ENCODE assay signal across 3 cellular contexts in the genomic region with DNA sequence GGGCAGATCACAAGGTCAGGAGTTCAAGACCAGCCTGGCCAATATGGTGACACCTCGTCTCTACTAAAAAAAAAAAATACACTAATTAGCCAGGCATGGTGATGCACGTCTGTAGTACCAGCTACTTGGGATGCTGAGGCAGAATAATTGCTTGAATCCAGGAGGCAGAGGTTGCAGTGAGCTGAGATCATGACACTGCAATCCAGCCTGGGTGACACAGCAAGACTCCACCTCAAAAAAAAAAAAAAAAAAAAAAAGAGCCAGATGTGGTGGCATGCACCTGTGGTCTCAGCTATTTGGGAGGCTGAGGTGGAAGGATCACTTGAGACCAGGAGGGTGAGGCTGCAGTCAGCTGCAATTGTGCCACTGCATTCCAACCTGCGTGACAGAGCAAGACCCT. TPM values are rescaled to one million over a fixed set of nuclear protein-coding genes. Genes with fewer than 3 reads are reported as not detected.
DNase-seq lines count a peak whose midpoint lies in the region; ATAC-seq, FAIRE-seq and TF ChIP-seq lines count a peak whose summit lies in the region.
"Not testable (repeated sequence)": the region's sequence is repeated elsewhere in the genome, so short reads cannot be mapped to it uniquely, and the experiment has no call there.

No MANE protein-coding gene starts in this region.

- H3K4me3 ChIP-seq in HEK293 (ENCODE audit: low read depth, low read length); K562; H1 (ENCODE audit: extremely low read depth in 1 of 4, insufficient read depth in 2 of 4, low read depth in 3 of 4, low read length in 4 of 4): not testable (repeated sequence)

- not testable (repeated sequence) for DNase-seq in K562 (ENCODE audit: extremely low read depth in 1 of 4, low spot score in 3 of 4); H1 (ENCODE audit: low read depth in 1 of 2, low spot score in 2 of 2)

- TF ChIP-seq CTCF in HEK293 (tag by site-specific recombination; IDR thresholded peaks at IDR 0.05); K562 (IDR thresholded peaks at IDR 0.05 in 2 of 3, conservative IDR thresholded peaks at IDR 0.05 in 1 of 3; ENCODE audit: insufficient read depth in 2 of 3, low read depth in 1 of 3, low read length in 3 of 3); H1 (IDR thresholded peaks at IDR 0.05; ENCODE audit: control extremely low read depth in 1 of 3, insufficient read depth in 1 of 3, low read depth in 1 of 3, low read length in 3 of 3): not testable (repeated sequence)

- H2AK5ac ChIP-seq in H1 (ENCODE audit: low read depth, low read length), result not testable (repeated sequence)

- not testable (repeated sequence) for H4K8ac ChIP-seq in H1 (ENCODE audit: extremely low read depth, insufficient read depth, low read length)

- BruUV-seq in K562 (replicated peaks; lab: Mats Ljungman, UMichigan), result not testable (repeated sequence)

- not testable (repeated sequence) for H3K56ac ChIP-seq in H1 (replicated peaks; ENCODE audit: insufficient read length, low read depth, low read length)

- H3K14ac ChIP-seq in H1 (ENCODE audit: insufficient read length), result not testable (repeated sequence)

- H4K91ac ChIP-seq in H1 (replicated peaks; ENCODE audit: insufficient read length, low read length), result not testable (repeated sequence)

- H3K9me3 ChIP-seq in HEK293 (ENCODE audit: control insufficient read depth, insufficient read depth, low read depth, low read length); K562 (replicated peaks; ENCODE audit: control insufficient read depth, insufficient read depth, low read depth, low read length); H1 (ENCODE audit: insufficient read depth in 2 of 2, low read depth in 1 of 2, low read length in 1 of 2): not testable (repeated sequence)

- not testable (repeated sequence) for TF ChIP-seq POLR2A in K562 (conservative IDR thresholded peaks at IDR 0.05); H1 (IDR thresholded peaks at IDR 0.05; ENCODE audit: control extremely low read depth in 1 of 2, low read depth in 2 of 2, low read length in 2 of 2)

- not testable (repeated sequence) for H3K79me1 ChIP-seq in H1 (ENCODE audit: low read depth, low read length)

- 4% methylated on average over 2 of the region's 3 CpGs for WGBS in K562 (ENCODE audit: insufficient coverage, low coverage, missing lambda C conversion rate)
- 94% methylated on average over 2 of the region's 3 CpGs; no CpG with 5 or more reads in 1 of the 2 experiments for WGBS in H1 (ENCODE audit: extremely low coverage in 1 of 2, insufficient coverage in 1 of 2, insufficient read length in 1 of 2, insufficient replicate concordance in 2 of 2, low coverage in 1 of 2, low lambda C conversion rate in 2 of 2, missing lambda C conversion rate in 1 of 2), 2 experiments

- H3K9ac ChIP-seq in K562 (ENCODE audit: insufficient read depth in 1 of 2, low read depth in 2 of 2, low read length in 2 of 2); H1 (replicated peaks in 1 of 4; ENCODE audit: extremely low read depth in 1 of 4, low read depth in 3 of 4, low read length in 3 of 4): not testable (repeated sequence)

- not testable (repeated sequence) for H2BK12ac ChIP-seq in H1 (ENCODE audit: low read depth, low read length)

- not testable (repeated sequence) for H3K79me2 ChIP-seq in K562 (ENCODE audit: control insufficient read depth, insufficient read depth, low read length); H1 (ENCODE audit: control insufficient read depth in 1 of 2, insufficient read depth in 2 of 2, low read length in 2 of 2)

- H3K36me3 ChIP-seq in HEK293 (ENCODE audit: control insufficient read depth in 2 of 2, insufficient read depth in 1 of 2, low read length in 2 of 2); K562 (ENCODE audit: control insufficient read depth, insufficient read depth, low read length); H1 (ENCODE audit: control insufficient read depth in 2 of 4, insufficient read depth in 4 of 4, low read length in 3 of 4): not testable (repeated sequence)

- intact Hi-C loops in K562 (cut with micrococcal nuclease), result not testable (repeated sequence)

- POLR2A ChIA-PET in HEK293 (lab: Yijun Ruan, JAX); K562 (lab: Yijun Ruan, JAX): not testable (repeated sequence)
- POLR2A ChIA-PET in H1 (lab: Charles Lee; ENCODE audit: partially characterized antibody), result interaction anchor here (0.7 kb wide), 1 partner anchor 600 kb away, joined by 3 read pairs; no protein-coding TSS in a partner anchor

- CTCF ChIA-PET in HEK293 (lab: Yijun Ruan, JAX); K562 (lab: Yijun Ruan, JAX; ENCODE audit: low intra/inter-chr PET ratio): not testable (repeated sequence)
- CTCF ChIA-PET in H1 (lab: Charles Lee; ENCODE audit: partially characterized antibody), result interaction anchor here (0.6 to 2.1 kb wide), 3 partner anchors 21 to 698 kb away, joined by 3 to 5 read pairs (median 4); no protein-coding TSS in a partner anchor

- not testable (repeated sequence) for FAIRE-seq in K562 (lab: Jason Lieb, UNC); H1 (lab: Jason Lieb, UNC)

- not testable (repeated sequence) for H4K5ac ChIP-seq in H1 (ENCODE audit: insufficient read length, low read depth, low read length)

- not testable (repeated sequence) for TF ChIP-seq EP300 in K562 (IDR thresholded peaks at IDR 0.05; ENCODE audit: low read length); H1 (IDR thresholded peaks at IDR 0.05; ENCODE audit: borderline replicate concordance in 1 of 2, low read depth in 2 of 2, low read length in 2 of 2)

- not testable (repeated sequence) for ATAC-seq in K562

- H3K4me1 ChIP-seq in HEK293 (ENCODE audit: control insufficient read depth, insufficient read depth, low read length); K562 (replicated peaks in 1 of 2; ENCODE audit: control insufficient read depth in 2 of 2, insufficient read depth in 2 of 2, low read length in 2 of 2); H1 (replicated peaks in 1 of 4; ENCODE audit: control insufficient read depth in 3 of 4, insufficient read depth in 4 of 4, low read length in 3 of 4): not testable (repeated sequence)

- H3K18ac ChIP-seq in H1 (ENCODE audit: extremely low read depth, low read length), result not testable (repeated sequence)

- H4K20me1 ChIP-seq in K562 (replicated peaks; ENCODE audit: control insufficient read depth, insufficient read depth, low read length); H1 (replicated peaks in 1 of 2; ENCODE audit: control insufficient read depth in 1 of 2, insufficient read depth in 2 of 2, low read length in 2 of 2): not testable (repeated sequence)

- peaks cover 21 to 35% of the 10 kb centered on the region in 2 experiments for H3K27me3 ChIP-seq in K562 (ENCODE audit: control insufficient read depth in 2 of 2, insufficient read depth in 2 of 2, low read length in 2 of 2)
- H3K27me3 ChIP-seq in H1 (replicated peaks in 1 of 4; ENCODE audit: control insufficient read depth in 3 of 4, extremely low read depth in 1 of 4, insufficient read depth in 3 of 4, low read length in 3 of 4), result not testable (repeated sequence)

- H2BK120ac ChIP-seq in H1 (replicated peaks; ENCODE audit: low read depth, low read length), result not testable (repeated sequence)

- not testable (repeated sequence) for H2AFZ ChIP-seq in K562 (ENCODE audit: low read depth, low read length); H1 (ENCODE audit: low read length)

- H3K23ac ChIP-seq in H1 (ENCODE audit: insufficient read length), result not testable (repeated sequence)

- H3K9me1 ChIP-seq in K562 (ENCODE audit: control insufficient read depth, insufficient read depth, low read length), result not testable (repeated sequence)

- H2BK20ac ChIP-seq in H1 (ENCODE audit: low read length), result not testable (repeated sequence)

- H3K27ac ChIP-seq in HEK293 (ENCODE audit: extremely low read depth, low read depth, low read length); K562 (ENCODE audit: extremely low read depth, low read depth, low read length); H1 (ENCODE audit: low read depth, low read length): not testable (repeated sequence)

- H2BK5ac ChIP-seq in H1 (ENCODE audit: low read depth, low read length), result not testable (repeated sequence)

- not testable (repeated sequence) for H2BK15ac ChIP-seq in H1 (ENCODE audit: low read length)

- H3K4ac ChIP-seq in H1 (replicated peaks; ENCODE audit: insufficient read length, low read depth, low read length), result not testable (repeated sequence)

- TF ChIP-seq RAD21 in K562 (CRISPR knock-in tag; conservative IDR thresholded peaks at IDR 0.05 in 1 of 2, IDR thresholded peaks at IDR 0.05 in 1 of 2); H1 (IDR thresholded peaks at IDR 0.05 in 1 of 2, conservative IDR thresholded peaks at IDR 0.05 in 1 of 2; ENCODE audit: low read depth in 2 of 2, low read length in 2 of 2): not testable (repeated sequence)

- in situ Hi-C loops in K562 (cut with MboI), result not testable (repeated sequence)

- not testable (repeated sequence) for H3K4me2 ChIP-seq in K562 (ENCODE audit: insufficient read depth, low read length); H1 (ENCODE audit: insufficient read depth in 1 of 2, low read depth in 2 of 2, low read length in 2 of 2)

- H3K23me2 ChIP-seq in H1 (ENCODE audit: low read depth, low read length), result not testable (repeated sequence)

RNA-seq across cellular contexts. Expression of gene FAM161A, which starts 40.5 kb away (rescaled TPM):
- total RNA-seq in K562 (2011; cell fraction: chromatin; rRNA removed; ENCODE audit: low replicate concordance), result 0.53 and 2.1 TPM in 2 replicates
- total RNA-seq in K562 (2011; cell fraction: nucleolus; rRNA removed), result 0.33 and 0.66 TPM in 2 replicates
- 0.46 and 0.59 TPM in 2 replicates for total RNA-seq in K562 (2011; cell fraction: nucleoplasm; rRNA removed)
- total RNA-seq in K562 (2014; rRNA removed) (0.27 and 0.82 TPM in 2 replicates), K562 (2014; rRNA removed; fragmentation: Illumina TruSeq; extraction: Trizol) (1.4 and 1.6 TPM in 2 replicates), K562 (2015; rRNA removed; fragmentation: Illumina TruSeq; extraction: Trizol) (1.0 and 1.4 TPM in 2 replicates), K562 (2021) (0.72 and 0.80 TPM in 2 replicates)
- polyA plus RNA-seq in K562 (2011; rRNA removed) (0.35 and 0.45 TPM in 2 replicates), K562 (2014; fragmentation: Illumina TruSeq; extraction: Trizol) (1.00 and 1.0 TPM in 2 replicates), K562 (2014; fragmentation: Nextera tagmentation; extraction: Ambion mirVana) (under 1 TPM; 0.29 to 0.39 TPM), K562 (2014; rRNA removed) (0.63 and 1.3 TPM in 2 replicates), H1 (2011; rRNA removed) (1.5 and 1.6 TPM in 2 replicates)
- polyA plus RNA-seq in K562 (2011; cell fraction: cytosol; rRNA removed), result 0.04 and 0.15 TPM in 2 replicates
- polyA plus RNA-seq in K562 (2011; cell fraction: nucleus; rRNA removed), result 0.37 and 0.58 TPM in 2 replicates
- polyA plus RNA-seq in K562 (2012), result 0.40 and 0.57 TPM in 2 replicates
- 0.46 and 0.51 TPM in 2 replicates for polyA minus RNA-seq in K562 (2011; rRNA and poly(A)+ RNA removed)
- polyA minus RNA-seq in K562 (2011; cell fraction: cytosol; rRNA and poly(A)+ RNA removed), result not detected in 2 replicates
- polyA minus RNA-seq in K562 (2011; cell fraction: nucleus; rRNA and poly(A)+ RNA removed), result 0.40 and 0.67 TPM in 2 replicates
- 9.7 and 10.2 TPM in 2 replicates for total RNA-seq in H1 (2021; fragmentation: NEBNext Ultra II Directional; extraction: Animal tissue kit (Norgen Biotek cat#: 25700))
- polyA plus RNA-seq in H1 (2011; cell fraction: cytosol; rRNA removed), result 3.2 TPM
- 1.7 TPM for polyA plus RNA-seq in H1 (2011; cell fraction: nucleus; rRNA removed)
- 4.0 to 9.9 TPM (median 5.9 TPM) in 4 replicates for polyA plus RNA-seq in H1 (2012, experiment 1 of 2)
- polyA plus RNA-seq in H1 (2012, experiment 2 of 2), result 0.30 TPM
- 11.8 TPM for polyA plus RNA-seq in H1 (2013, experiment 1 of 2)
- polyA plus RNA-seq in H1 (2013, experiment 2 of 2), result 10.9 TPM
- polyA minus RNA-seq in H1 (2011; rRNA and poly(A)+ RNA removed), result 1.8 and 3.3 TPM in 2 replicates
- 3.9 TPM for polyA minus RNA-seq in H1 (2011; cell fraction: cytosol; rRNA and poly(A)+ RNA removed)
- 4.6 TPM for polyA minus RNA-seq in H1 (2011; cell fraction: nucleus; rRNA and poly(A)+ RNA removed)
